ENCODE assay signal across 8 cellular contexts in genomic region chr1:174965006-174965971, GRCh38. TPM values are rescaled to one million over a fixed set of nuclear protein-coding genes. Genes with fewer than 3 reads are reported as not detected.
DNase-seq lines count a peak whose midpoint lies in the region; ATAC-seq and TF ChIP-seq lines count a peak whose summit lies in the region.

No MANE protein-coding gene starts in this region.

- intact Hi-C loops in heart left ventricle (cut with DNase I) (no loop called here), A673 (cut with micrococcal nuclease; ENCODE audit: unreplicated experiment) (no loop called here)

- H3K4me3 Mint-ChIP-seq in activated CD8-positive, alpha-beta T cell treated with anti-CD3 and anti-CD28 coated beads, Interleukin-2, amount 10 ng/mL, durations not matched to agents 7 days and 5 days, result peak overlapping the region; percentile 72

- peak; percentile 22 for ATAC-seq in activated CD8-positive, alpha-beta T cell treated with anti-CD3 and anti-CD28 coated beads, Interleukin-2, amount 10 ng/mL, durations not matched to agents 7 days and 5 days
- ATAC-seq in heart left ventricle, result peak; percentile 38 to 57 (median 50)
- ATAC-seq in GM21360 (IDR thresholded peaks at IDR 0.05; ENCODE audit: unreplicated experiment), result no peak

- H3K27me3 Mint-ChIP-seq in activated CD8-positive, alpha-beta T cell treated with anti-CD3 and anti-CD28 coated beads, Interleukin-2, amount 10 ng/mL, durations not matched to agents 7 days and 5 days (ENCODE audit: low read depth), result no peaks in the 10 kb centered on the region

- H3K4me1 ChIP-seq in heart left ventricle (peaks cover 0 to 71% (median 20%) of the 10 kb centered on the region in 12 donors), A673 (ENCODE audit: insufficient read depth, low read length, poor library complexity, severe bottlenecking) (no peaks in the 10 kb centered on the region), GM23248 (ENCODE audit: insufficient read depth) (peaks cover 18% of the 10 kb centered on the region; the same call in 1 of the 2 replicates)

- no TSS peak for BruUV-seq in A673 (replicated peaks; lab: Mats Ljungman, UMichigan)

- no peak overlapping the region for H3K4me2 ChIP-seq in GM23248 (ENCODE audit: unreplicated experiment)

- peaks cover 0 to 12% (median 3%) of the 10 kb centered on the region in 9 donors for H3K36me3 ChIP-seq in heart left ventricle
- H3K36me3 ChIP-seq in A673 (ENCODE audit: insufficient read depth, low read length, poor library complexity, severe bottlenecking), result no peaks in the 10 kb centered on the region
- no peaks in the 10 kb centered on the region for H3K36me3 ChIP-seq in GM23248 (ENCODE audit: low read depth)

- H3K9me3 ChIP-seq in heart left ventricle, result no peaks in the 10 kb centered on the region
- H3K9me3 ChIP-seq in A673 (ENCODE audit: low read depth, low read length, poor library complexity, severe bottlenecking), result no peaks in the 10 kb centered on the region
- H3K9me3 ChIP-seq in GM23248 (ENCODE audit: low read depth), result no peaks in the 10 kb centered on the region

- H3K27me3 ChIP-seq in heart left ventricle (no peaks in the 10 kb centered on the region), A673 (replicated peaks; ENCODE audit: insufficient read depth, low read depth, low read length, poor library complexity) (no peaks in the 10 kb centered on the region), GM23248 (replicated peaks; ENCODE audit: insufficient read depth) (no peaks in the 10 kb centered on the region)

- H3K27ac Mint-ChIP-seq in activated CD8-positive, alpha-beta T cell treated with anti-CD3 and anti-CD28 coated beads, Interleukin-2, amount 10 ng/mL, durations not matched to agents 7 days and 5 days, result peak overlapping the region; percentile 93

- no peaks in the 10 kb centered on the region for H4K20me1 ChIP-seq in GM23248 (ENCODE audit: insufficient read depth)

- POLR2A ChIA-PET in activated CD8-positive, alpha-beta T cell treated with anti-CD3 and anti-CD28 coated beads, Interleukin-2, amount 10 ng/mL, durations not matched to agents 7 days and 5 days (lab: Charles Lee), result interaction anchor here (0.8 to 7.5 kb wide), 6 partner anchors 11 to 166 kb away, joined by 3 to 69 read pairs (median 3); partner anchors contain the start of gene CACYBP
- POLR2A ChIA-PET in A673 (lab: Charles Lee; ENCODE audit: low non-redundant PET), result no interaction called here

- H3K4me3 ChIP-seq in heart left ventricle (peak overlapping the region in 6 of 12 donors; percentile 5 to 50 (median 30)), skin epidermis (peak overlapping the region in 6 of 7 experiments; percentile 13 to 30 (median 18)), A673 (ENCODE audit: low read depth, low read length, poor library complexity, severe bottlenecking) (no peak overlapping the region), GM23248 (no peak overlapping the region)

- peaks cover 9% of the 10 kb centered on the region for H3K36me3 Mint-ChIP-seq in activated CD8-positive, alpha-beta T cell treated with anti-CD3 and anti-CD28 coated beads, Interleukin-2, amount 10 ng/mL, durations not matched to agents 7 days and 5 days (ENCODE audit: low read depth)

- WGBS in heart left ventricle, 4 donors, result 56 to 62% (median 60%) methylated on average over 4 of the region's 4 CpGs
- WGBS in GM23248 (ENCODE audit: low coverage in 1 of 2, low lambda C conversion rate in 2 of 2, missing lambda C conversion rate in 2 of 2), 2 experiments, result 55% methylated on average over 4 of the region's 4 CpGs

- peak; percentile 43 for DNase-seq in DMS 273 (lab: John Stamatoyannopoulos, UW; ENCODE audit: unreplicated experiment)
- no peak for DNase-seq in DMS 273 treated with DMSO at 0.1 percent for 48 hours (lab: John Stamatoyannopoulos, UW)
- peak; percentile 31 for DNase-seq in activated CD8-positive, alpha-beta T cell treated with anti-CD3 and anti-CD28 coated beads, Interleukin-2, amount 10 ng/mL, durations not matched to agents 7 days and 5 days
- no peak for DNase-seq in heart left ventricle
- no peak for DNase-seq in A673 (ENCODE audit: low spot score)
- DNase-seq in GM23248, result no peak

- H3K4me1 Mint-ChIP-seq in activated CD8-positive, alpha-beta T cell treated with anti-CD3 and anti-CD28 coated beads, Interleukin-2, amount 10 ng/mL, durations not matched to agents 7 days and 5 days (ENCODE audit: low read depth), result peaks cover 69% of the 10 kb centered on the region

- CTCF ChIA-PET in activated CD8-positive, alpha-beta T cell treated with anti-CD3 and anti-CD28 coated beads, Interleukin-2, amount 10 ng/mL, durations not matched to agents 7 days and 5 days (lab: Charles Lee), result interaction anchor here (0.6 to 12.6 kb wide), 7 partner anchors 16 to 166 kb away, joined by 3 to 146 read pairs (median 5); partner anchors contain the start of gene CACYBP
- CTCF ChIA-PET in A673 (lab: Charles Lee), result no interaction called here

- H3K9me2 ChIP-seq in GM23248 (ENCODE audit: insufficient read depth), result no peaks in the 10 kb centered on the region

- TF ChIP-seq POLR2A in heart left ventricle (IDR thresholded peaks at IDR 0.05), result no peak

- no peaks in the 10 kb centered on the region for H3K9me3 Mint-ChIP-seq in activated CD8-positive, alpha-beta T cell treated with anti-CD3 and anti-CD28 coated beads, Interleukin-2, amount 10 ng/mL, durations not matched to agents 7 days and 5 days (ENCODE audit: insufficient read depth)

- no peak overlapping the region for H2AFZ ChIP-seq in GM23248

- no peaks in the 10 kb centered on the region for H3F3A ChIP-seq in GM23248 (ENCODE audit: insufficient read depth)

- no peak overlapping the region for H3K9ac ChIP-seq in GM23248

- TF ChIP-seq CTCF in heart left ventricle (IDR thresholded peaks at IDR 0.05), result no peak
- TF ChIP-seq CTCF in A673 (conservative IDR thresholded peaks at IDR 0.05; ENCODE audit: low read depth, low read length), result no peak

- H3K27ac ChIP-seq in heart left ventricle, result peak overlapping the region in 11 of 12 donors; percentile 25 to 87 (median 68)
- H3K27ac ChIP-seq in skin epidermis, result peak overlapping the region in 20 of 21 experiments; percentile 67 to 96 (median 82)
- H3K27ac ChIP-seq in A673 (ENCODE audit: low read depth, low read length, poor library complexity, severe bottlenecking), result no peak overlapping the region
- no peak overlapping the region for H3K27ac ChIP-seq in GM23248

- in situ Hi-C loops in GM23248 (cut with MboI), result no loop called here

- H3K79me2 ChIP-seq in GM23248 (ENCODE audit: insufficient read depth), result no peaks in the 10 kb centered on the region

RNA-seq across cellular contexts. Expression of gene CACYBP, which starts 34.5 kb away (rescaled TPM):
- total RNA-seq in activated CD8-positive, alpha-beta T cell treated with anti-CD3 and anti-CD28 coated beads, Interleukin-2, amount 10 ng/mL, durations not matched to agents 7 days and 5 days, result 100 to 1,000 TPM; 209 to 215 TPM
- total RNA-seq in heart left ventricle (10 to 100 TPM; 41.0 to 86.3 (median 54.6) TPM), A673 (2021) (307 and 310 TPM in 2 replicates)
- polyA plus RNA-seq in heart left ventricle (100 to 1,000 TPM in 1 of 2 donors, 10 to 100 TPM in 1; 30.1 to 170 TPM), GM23248 (2016; fragmentation: Nextera tagmentation; extraction: Ambion mirVana) (165 and 195 TPM in 2 replicates)
- 71.3 and 84.8 TPM in 2 replicates for total RNA-seq in GM23248 (2014; rRNA removed; shearing (Covaris generic))

RNA-seq across cellular contexts. Expression of gene MRPS14, which starts 57.9 kb away (rescaled TPM):
- total RNA-seq in activated CD8-positive, alpha-beta T cell treated with anti-CD3 and anti-CD28 coated beads, Interleukin-2, amount 10 ng/mL, durations not matched to agents 7 days and 5 days, result 10 to 100 TPM; 30.2 to 33.7 TPM
- total RNA-seq in heart left ventricle, result 10 to 100 TPM; 15.5 to 27.0 (median 22.7) TPM
- 10 to 100 TPM; 12.4 to 25.0 TPM for polyA plus RNA-seq in heart left ventricle
- 39.6 and 40.1 TPM in 2 replicates for total RNA-seq in A673 (2021)
- 7.5 and 19.6 TPM in 2 replicates for total RNA-seq in GM23248 (2014; rRNA removed; shearing (Covaris generic))
- polyA plus RNA-seq in GM23248 (2016; fragmentation: Nextera tagmentation; extraction: Ambion mirVana), result 62.7 and 63.7 TPM in 2 replicates

Comparison
In these comparisons a context has a peak if more than half of its experiments do, and no peak if none do; other contexts are left out.
1. DNase-seq: peak in DMS 273 (single experiment) and activated CD8-positive, alpha-beta T cell treated with anti-CD3 and anti-CD28 coated beads, Interleukin-2, amount 10 ng/mL, durations not matched to agents 7 days and 5 days (single experiment); none in DMS 273 treated with DMSO at 0.1 percent for 48 hours (single experiment), heart left ventricle (0 of 5), A673 (single experiment) and GM23248 (single experiment).
2. H3K27ac ChIP-seq: peak in heart left ventricle (11 of 12) and skin epidermis (20 of 21); none in A673 (single experiment) and GM23248 (single experiment).
3. H3K4me3 ChIP-seq: peak in skin epidermis (6 of 7); none in A673 (single experiment) and GM23248 (single experiment).